27 cellular contexts compared by ENCODE assay signal in the genomic region with DNA sequence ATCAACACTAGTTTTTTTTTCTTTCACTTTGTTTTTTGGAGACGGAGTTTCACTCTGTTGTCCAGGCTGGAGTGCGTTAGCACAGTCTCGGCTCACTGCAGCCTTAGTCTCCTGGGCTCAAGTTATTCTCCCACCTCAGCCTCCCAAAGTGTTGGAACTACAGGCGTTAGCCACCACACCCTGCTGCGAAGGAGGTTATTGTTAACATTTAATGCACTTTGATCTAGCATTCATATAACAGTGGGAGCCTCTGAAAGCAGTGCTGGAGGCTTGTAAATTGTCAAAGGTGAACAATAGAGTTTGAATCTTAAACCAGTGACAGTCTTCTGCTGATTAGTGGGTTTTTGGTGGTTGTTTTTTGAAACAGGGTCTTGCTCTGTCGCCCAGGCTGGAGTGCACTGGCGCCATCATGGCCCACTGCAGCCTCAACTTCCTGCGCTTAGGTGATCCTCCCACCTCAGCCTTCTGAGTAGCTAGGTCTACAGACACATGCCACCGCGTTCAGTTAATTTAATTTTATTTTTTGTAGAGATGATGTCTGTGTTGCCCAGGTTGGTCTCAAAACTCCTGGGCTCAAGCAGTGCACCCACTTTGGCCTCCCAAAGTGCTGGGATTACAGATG.
"Had no signal": no experiment of that assay in that cellular context is flagged by ENCODE, and none has a peak within 500 bp of the region (broad histone marks: within the 10 kb centered on the region; RNA-seq: fewer than 3 reads in every experiment).

No MANE protein-coding gene starts in this region.

- H3K27me3 Mint-ChIP-seq: effector memory CD8-positive, alpha-beta T cell; memory B cell; naive thymus-derived CD4-positive, alpha-beta T cell; progenitor cell of endocrine pancreas; stimulated activated naive CD8-positive, alpha-beta T cell treated with anti-CD3 and anti-CD28 coated beads, Interleukin-15, amount 100 ng/mL, for 72 hours had no signal

- H3K27me3 ChIP-seq: esophagus squamous epithelium, neural progenitor cell, right lobe of liver, suprapubic skin had no signal

- H3K4me3 ChIP-seq: esophagus squamous epithelium, lung, neural progenitor cell, right lobe of liver, smooth muscle cell, suprapubic skin had no signal

- ATAC-seq: effector memory CD8-positive, alpha-beta T cell; left lobe of liver; naive thymus-derived CD4-positive, alpha-beta T cell; right lobe of liver; stimulated activated naive CD8-positive, alpha-beta T cell treated with anti-CD3 and anti-CD28 coated beads, Interleukin-15, amount 100 ng/mL, for 72 hours had no signal

- H3K9me3 Mint-ChIP-seq: effector memory CD8-positive, alpha-beta T cell; immature natural killer cell; memory B cell; naive thymus-derived CD4-positive, alpha-beta T cell; nephron; neural progenitor cell; stimulated activated naive CD8-positive, alpha-beta T cell treated with anti-CD3 and anti-CD28 coated beads, Interleukin-15, amount 100 ng/mL, for 72 hours had no signal

- H3K27ac ChIP-seq: esophagus squamous epithelium, neural progenitor cell, parathyroid adenoma, right lobe of liver, suprapubic skin had no signal

- H3K4me1 Mint-ChIP-seq: immature natural killer cell, memory B cell had no signal

- H3K27ac Mint-ChIP-seq: effector memory CD8-positive, alpha-beta T cell; memory B cell; nephron; neural progenitor cell; progenitor cell of endocrine pancreas; stimulated activated naive CD8-positive, alpha-beta T cell treated with anti-CD3 and anti-CD28 coated beads, Interleukin-15, amount 100 ng/mL, for 72 hours had no signal

- H3K4me1 ChIP-seq: right lobe of liver had no signal

- H3K4me3 Mint-ChIP-seq: effector memory CD8-positive, alpha-beta T cell; immature natural killer cell; memory B cell; naive thymus-derived CD4-positive, alpha-beta T cell; nephron; neural progenitor cell; stimulated activated naive CD8-positive, alpha-beta T cell treated with anti-CD3 and anti-CD28 coated beads, Interleukin-15, amount 100 ng/mL, for 72 hours had no signal

- DNase-seq: cortex of kidney; effector memory CD8-positive, alpha-beta T cell; erythroblast; esophagus squamous epithelium; foreskin melanocyte; hypothalamus; immature natural killer cell; islet precursor cell; kidney glomerular epithelial cell; naive thymus-derived CD4-positive, alpha-beta T cell; right lobe of liver; stimulated activated CD4-positive, alpha-beta T cell treated with anti-CD3 and anti-CD28 coated beads, Interleukin-12 subunit alpha, Interleukin-12 subunit beta, amount 100 ng/mL, for 4 hours; stimulated activated CD4-positive, alpha-beta T cell treated with anti-CD3 and anti-CD28 coated beads, Interleukin-1b, Interleukin-23, amount 100 ng/mL, for 48 hours; stimulated activated CD4-positive, alpha-beta T cell treated with anti-CD3 and anti-CD28 coated beads, Interleukin-4, amount 100 ng/mL, for 1 hour; stimulated activated CD8-positive, alpha-beta memory T cell treated with anti-CD3 and anti-CD28 coated beads, Interleukin-4, amount 100 ng/mL, for 48 hours; stimulated activated naive CD4-positive, alpha-beta T cell; stimulated activated naive CD8-positive, alpha-beta T cell treated with anti-CD3 and anti-CD28 coated beads, Interleukin-15, amount 100 ng/mL, for 72 hours; trophoblast cell had no signal

- H3K36me3 ChIP-seq: neural progenitor cell had no signal

- H3K9me3 ChIP-seq: esophagus squamous epithelium, right lobe of liver, suprapubic skin had no signal
